1 cellular context compared by ENCODE assay signal in the genomic region with DNA sequence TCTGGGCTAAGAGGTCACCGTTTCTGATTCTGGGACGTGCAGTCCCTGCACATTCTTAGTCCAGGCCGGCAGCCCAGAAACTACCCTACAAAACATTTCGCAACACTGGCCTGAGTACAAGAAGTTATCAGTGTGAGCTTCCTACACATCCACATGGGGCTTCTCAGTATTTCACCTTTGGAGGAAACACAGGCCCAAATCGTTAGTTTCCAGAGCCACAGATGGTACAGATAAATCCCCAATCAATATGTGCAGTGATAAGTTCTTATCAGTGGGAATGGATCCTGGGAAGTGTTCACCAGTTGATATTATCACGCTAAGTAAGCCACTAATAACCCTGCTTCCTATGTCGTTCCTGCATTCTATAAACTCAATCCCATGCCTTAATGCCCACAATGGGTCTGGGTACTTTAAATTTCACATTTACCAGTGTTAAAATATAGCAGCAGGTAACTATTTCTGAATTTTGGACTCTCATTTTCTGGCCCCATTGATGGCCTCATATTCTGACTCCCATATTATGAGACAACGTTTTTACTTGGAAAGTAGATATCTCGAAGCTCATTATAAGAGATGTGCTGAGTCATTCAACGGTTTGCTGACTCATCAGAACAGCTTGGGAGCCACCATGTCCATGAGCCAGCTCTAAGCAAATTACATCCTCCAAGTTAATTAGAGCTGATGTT.
A peak's percentile ranks its signal among the peaks of the same experiment; 100 is the strongest.
TF ChIP-seq lines count a peak whose summit lies in the region.

No MANE protein-coding gene starts in this region.

TF ChIP-seq in K562, 482 proteins besides CTCF, POLR2A, EP300 and RAD21 (continued from another document and continues in another):
- TF ChIP-seq RB1 (IDR thresholded peaks at IDR 0.05; ENCODE audit: low read depth) (0 out of 2 replicates have a peak, but pooled peaks have one; percentile 6), ZNF639 (CRISPR knock-in tag; conservative IDR thresholded peaks at IDR 0.05 in 1 of 2, IDR thresholded peaks at IDR 0.05 in 1 of 2) (peak in 1 of 2 experiments; percentile 89; a peak in 2 of 4 replicates), HNRNPK (IDR thresholded peaks at IDR 0.05; ENCODE audit: low read depth, low read length, poor library complexity, severe bottlenecking) (no peak), GTF2E2 (tag; IDR thresholded peaks at IDR 0.05) (no peak), ZNF134 (CRISPR knock-in tag; conservative IDR thresholded peaks at IDR 0.05) (no peak), RAD51 (IDR thresholded peaks at IDR 0.05; ENCODE audit: borderline replicate concordance, low read depth) (peak; percentile 27; the same call in 1 of the 2 replicates), CREB3L1 (IDR thresholded peaks at IDR 0.05; ENCODE audit: borderline replicate concordance, low read depth) (peak; percentile 21; the same call in 1 of the 2 replicates), ZNF239 (CRISPR knock-in tag; IDR thresholded peaks at IDR 0.05) (peak; percentile 31; the same call in 1 of the 2 replicates), ZNF3 (CRISPR knock-in tag; IDR thresholded peaks at IDR 0.05) (no peak), ZC3H8 (IDR thresholded peaks at IDR 0.05) (no peak), SMAD3 (CRISPR knock-in tag; conservative IDR thresholded peaks at IDR 0.05) (no peak), TBP (optimal IDR thresholded peaks at IDR 0.05; ENCODE audit: low read depth, low read length) (peak; percentile 49), NR2C2 (CRISPR knock-in tag; IDR thresholded peaks at IDR 0.05) (no peak), NR2C2 (tag; IDR thresholded peaks at IDR 0.05) (peak; percentile 51; the same call in 1 of the 2 replicates), ZNF175 (CRISPR knock-in tag; IDR thresholded peaks at IDR 0.05; ENCODE audit: low read depth) (0 out of 2 replicates have a peak, but pooled peaks have one; percentile 17), KLF13 (tag; IDR thresholded peaks at IDR 0.05; ENCODE audit: borderline replicate concordance, low read depth) (peak; percentile 43; the same call in 1 of the 2 replicates), PREB (CRISPR knock-in tag; IDR thresholded peaks at IDR 0.05) (no peak), BCL6 (CRISPR knock-in tag; IDR thresholded peaks at IDR 0.05) (no peak; the same call in 1 of the 2 replicates), ZBTB1 (CRISPR knock-in tag; IDR thresholded peaks at IDR 0.05; ENCODE audit: borderline replicate concordance, low read depth) (no peak), ZNF277 (CRISPR knock-in tag; IDR thresholded peaks at IDR 0.05; ENCODE audit: borderline replicate concordance) (no peak), GATAD2B (IDR thresholded peaks at IDR 0.05; ENCODE audit: borderline replicate concordance) (peak; percentile 84), ILK (tag; IDR thresholded peaks at IDR 0.05; ENCODE audit: borderline replicate concordance, low read depth) (peak; percentile 38; the same call in 1 of the 2 replicates), CBX5 (IDR thresholded peaks at IDR 0.05; ENCODE audit: borderline replicate concordance, low read depth) (no peak), FOXK2 (conservative IDR thresholded peaks at IDR 0.05 in 1 of 2, IDR thresholded peaks at IDR 0.05 in 1 of 2; ENCODE audit: low read depth in 2 of 2) (peak; percentile 54 to 58; a peak in 2 of 4 replicates), MTF1 (CRISPR knock-in tag; IDR thresholded peaks at IDR 0.05; ENCODE audit: borderline replicate concordance) (no peak), NRF1 (conservative IDR thresholded peaks at IDR 0.05 in 1 of 2, IDR thresholded peaks at IDR 0.05 in 1 of 2) (peak; percentile 20 to 27; a peak in 3 of 4 replicates), FOXJ2 (tag; IDR thresholded peaks at IDR 0.05) (0 out of 2 replicates have a peak, but pooled peaks have one; percentile 75), TCFL5 (CRISPR knock-in tag; conservative IDR thresholded peaks at IDR 0.05) (peak; percentile 20; the same call in 1 of the 2 replicates), MAFF (IDR thresholded peaks at IDR 0.05; ENCODE audit: low read length) (peak; percentile 100), GATAD2A (IDR thresholded peaks at IDR 0.05) (peak; percentile 69; the same call in 1 of the 2 replicates), NEUROD1 (IDR thresholded peaks at IDR 0.05; ENCODE audit: borderline replicate concordance, low read depth, low read length, partially characterized antibody) (peak; percentile 64), HEY1 (CRISPR knock-in tag; IDR thresholded peaks at IDR 0.05; ENCODE audit: borderline replicate concordance) (no peak), PTTG1 (tag; IDR thresholded peaks at IDR 0.05; ENCODE audit: low read depth) (0 out of 2 replicates have a peak, but pooled peaks have one; percentile 41), ZNF140 (CRISPR knock-in tag; IDR thresholded peaks at IDR 0.05) (no peak), ZNF589 (CRISPR knock-in tag; IDR thresholded peaks at IDR 0.05; ENCODE audit: low read depth) (peak; percentile 63), NELFE (IDR thresholded peaks at IDR 0.05; ENCODE audit: insufficient read depth, insufficient read length) (no peak), POLR2H (tag; IDR thresholded peaks at IDR 0.05; ENCODE audit: low read depth) (peak; percentile 66), CREM (IDR thresholded peaks at IDR 0.05; ENCODE audit: low read depth) (peak; percentile 71; the same call in 1 of the 2 replicates), PBX2 (CRISPR knock-in tag; IDR thresholded peaks at IDR 0.05; ENCODE audit: low read depth) (no peak), PBX2 (tag; conservative IDR thresholded peaks at IDR 0.05; ENCODE audit: low read depth) (no peak; the same call in none of the 2 replicates), HLTF (IDR thresholded peaks at IDR 0.05) (peak; percentile 76), HDAC2 (IDR thresholded peaks at IDR 0.05) (peak; percentile 88), ARID1B (IDR thresholded peaks at IDR 0.05) (peak; percentile 95), CREB1 (IDR thresholded peaks at IDR 0.05) (peak; percentile 44; the same call in 1 of the 2 replicates), CREB1 (CRISPR knock-in tag; IDR thresholded peaks at IDR 0.05) (no peak), CBX2 (IDR thresholded peaks at IDR 0.05; ENCODE audit: insufficient read depth, low read length, poor library complexity, severe bottlenecking) (no peak), PPARD (CRISPR knock-in tag; IDR thresholded peaks at IDR 0.05) (no peak), ZNF133 (CRISPR knock-in tag; IDR thresholded peaks at IDR 0.05) (no peak), POLR2B (IDR thresholded peaks at IDR 0.05; ENCODE audit: low read depth, partially characterized antibody) (no peak)
- TF ChIP-seq, protein P1, sequence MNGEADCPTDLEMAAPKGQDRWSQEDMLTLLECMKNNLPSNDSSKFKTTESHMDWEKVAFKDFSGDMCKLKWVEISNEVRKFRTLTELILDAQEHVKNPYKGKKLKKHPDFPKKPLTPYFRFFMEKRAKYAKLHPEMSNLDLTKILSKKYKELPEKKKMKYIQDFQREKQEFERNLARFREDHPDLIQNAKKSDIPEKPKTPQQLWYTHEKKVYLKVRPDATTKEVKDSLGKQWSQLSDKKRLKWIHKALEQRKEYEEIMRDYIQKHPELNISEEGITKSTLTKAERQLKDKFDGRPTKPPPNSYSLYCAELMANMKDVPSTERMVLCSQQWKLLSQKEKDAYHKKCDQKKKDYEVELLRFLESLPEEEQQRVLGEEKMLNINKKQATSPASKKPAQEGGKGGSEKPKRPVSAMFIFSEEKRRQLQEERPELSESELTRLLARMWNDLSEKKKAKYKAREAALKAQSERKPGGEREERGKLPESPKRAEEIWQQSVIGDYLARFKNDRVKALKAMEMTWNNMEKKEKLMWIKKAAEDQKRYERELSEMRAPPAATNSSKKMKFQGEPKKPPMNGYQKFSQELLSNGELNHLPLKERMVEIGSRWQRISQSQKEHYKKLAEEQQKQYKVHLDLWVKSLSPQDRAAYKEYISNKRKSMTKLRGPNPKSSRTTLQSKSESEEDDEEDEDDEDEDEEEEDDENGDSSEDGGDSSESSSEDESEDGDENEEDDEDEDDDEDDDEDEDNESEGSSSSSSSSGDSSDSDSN (IDR thresholded peaks at IDR 0.05; ENCODE audit: borderline replicate concordance in 1 of 2, low read depth in 2 of 2, low read length in 2 of 2): 0 out of 4 replicates have a peak, but pooled peaks of 1 of the 2 experiments have one; percentile 19
- TF ChIP-seq, protein P2, sequence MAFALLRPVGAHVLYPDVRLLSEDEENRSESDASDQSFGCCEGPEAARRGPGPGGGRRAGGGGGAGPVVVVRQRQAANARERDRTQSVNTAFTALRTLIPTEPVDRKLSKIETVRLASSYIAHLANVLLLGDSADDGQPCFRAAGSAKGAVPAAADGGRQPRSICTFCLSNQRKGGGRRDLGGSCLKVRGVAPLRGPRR (CRISPR knock-in tag; IDR thresholded peaks at IDR 0.05): no peak
- TF ChIP-seq, protein P3, sequence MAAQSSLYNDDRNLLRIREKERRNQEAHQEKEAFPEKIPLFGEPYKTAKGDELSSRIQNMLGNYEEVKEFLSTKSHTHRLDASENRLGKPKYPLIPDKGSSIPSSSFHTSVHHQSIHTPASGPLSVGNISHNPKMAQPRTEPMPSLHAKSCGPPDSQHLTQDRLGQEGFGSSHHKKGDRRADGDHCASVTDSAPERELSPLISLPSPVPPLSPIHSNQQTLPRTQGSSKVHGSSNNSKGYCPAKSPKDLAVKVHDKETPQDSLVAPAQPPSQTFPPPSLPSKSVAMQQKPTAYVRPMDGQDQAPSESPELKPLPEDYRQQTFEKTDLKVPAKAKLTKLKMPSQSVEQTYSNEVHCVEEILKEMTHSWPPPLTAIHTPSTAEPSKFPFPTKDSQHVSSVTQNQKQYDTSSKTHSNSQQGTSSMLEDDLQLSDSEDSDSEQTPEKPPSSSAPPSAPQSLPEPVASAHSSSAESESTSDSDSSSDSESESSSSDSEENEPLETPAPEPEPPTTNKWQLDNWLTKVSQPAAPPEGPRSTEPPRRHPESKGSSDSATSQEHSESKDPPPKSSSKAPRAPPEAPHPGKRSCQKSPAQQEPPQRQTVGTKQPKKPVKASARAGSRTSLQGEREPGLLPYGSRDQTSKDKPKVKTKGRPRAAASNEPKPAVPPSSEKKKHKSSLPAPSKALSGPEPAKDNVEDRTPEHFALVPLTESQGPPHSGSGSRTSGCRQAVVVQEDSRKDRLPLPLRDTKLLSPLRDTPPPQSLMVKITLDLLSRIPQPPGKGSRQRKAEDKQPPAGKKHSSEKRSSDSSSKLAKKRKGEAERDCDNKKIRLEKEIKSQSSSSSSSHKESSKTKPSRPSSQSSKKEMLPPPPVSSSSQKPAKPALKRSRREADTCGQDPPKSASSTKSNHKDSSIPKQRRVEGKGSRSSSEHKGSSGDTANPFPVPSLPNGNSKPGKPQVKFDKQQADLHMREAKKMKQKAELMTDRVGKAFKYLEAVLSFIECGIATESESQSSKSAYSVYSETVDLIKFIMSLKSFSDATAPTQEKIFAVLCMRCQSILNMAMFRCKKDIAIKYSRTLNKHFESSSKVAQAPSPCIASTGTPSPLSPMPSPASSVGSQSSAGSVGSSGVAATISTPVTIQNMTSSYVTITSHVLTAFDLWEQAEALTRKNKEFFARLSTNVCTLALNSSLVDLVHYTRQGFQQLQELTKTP (IDR thresholded peaks at IDR 0.05; ENCODE audit: low read depth in 1 of 2, partially characterized antibody in 2 of 2): peak in 1 of 2 experiments; percentile 82
